Comparison of ENCODE assay signal across 2 cellular contexts in the genomic region with DNA sequence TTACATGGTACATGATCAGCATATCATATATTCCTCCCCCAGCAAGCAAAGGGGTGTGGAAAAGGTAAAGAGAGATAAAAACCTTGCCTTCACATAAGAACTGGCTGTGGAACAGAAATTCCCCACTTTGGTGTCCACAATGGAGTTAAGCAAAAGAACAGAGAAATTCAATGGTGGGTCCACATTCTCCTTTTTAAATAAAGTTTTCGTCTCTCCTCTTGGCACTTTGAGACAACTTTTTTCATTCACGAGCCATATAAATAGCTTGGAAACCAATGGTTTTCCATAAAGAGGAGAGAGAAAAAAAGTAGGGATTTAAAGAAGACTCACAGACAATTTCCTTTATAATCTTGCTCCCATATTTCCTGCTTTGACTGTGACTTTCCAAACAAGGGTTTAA.
TF ChIP-seq lines count a peak whose summit lies in the region.

No MANE protein-coding gene starts in this region.

TF ChIP-seq in IMR-90, 13 proteins besides CTCF, POLR2A, EP300 and RAD21:
- TF ChIP-seq MAFK (IDR thresholded peaks at IDR 0.05; ENCODE audit: low read depth, low read length) (no peak), RFX5 (IDR thresholded peaks at IDR 0.05; ENCODE audit: low read depth, low read length) (no peak), RCOR1 (IDR thresholded peaks at IDR 0.05; ENCODE audit: insufficient replicate concordance, low read length) (no peak), NFE2L2 (IDR thresholded peaks at IDR 0.05; ENCODE audit: low read depth, low read length) (no peak), MXI1 (IDR thresholded peaks at IDR 0.05; ENCODE audit: borderline replicate concordance, low read depth, low read length) (no peak), SMC3 (IDR thresholded peaks at IDR 0.05; ENCODE audit: low read depth, low read length) (no peak), CEBPB (IDR thresholded peaks at IDR 0.05; ENCODE audit: low read depth, low read length) (no peak), FOS (IDR thresholded peaks at IDR 0.05; ENCODE audit: low read depth, low read length) (no peak), CHD1 (IDR thresholded peaks at IDR 0.05; ENCODE audit: low read depth, low read length) (no peak), BHLHE40 (IDR thresholded peaks at IDR 0.05; ENCODE audit: low read depth, low read length) (no peak), MAZ (IDR thresholded peaks at IDR 0.05; ENCODE audit: borderline replicate concordance, low read depth, low read length) (no peak)
- TF ChIP-seq, protein P1, sequence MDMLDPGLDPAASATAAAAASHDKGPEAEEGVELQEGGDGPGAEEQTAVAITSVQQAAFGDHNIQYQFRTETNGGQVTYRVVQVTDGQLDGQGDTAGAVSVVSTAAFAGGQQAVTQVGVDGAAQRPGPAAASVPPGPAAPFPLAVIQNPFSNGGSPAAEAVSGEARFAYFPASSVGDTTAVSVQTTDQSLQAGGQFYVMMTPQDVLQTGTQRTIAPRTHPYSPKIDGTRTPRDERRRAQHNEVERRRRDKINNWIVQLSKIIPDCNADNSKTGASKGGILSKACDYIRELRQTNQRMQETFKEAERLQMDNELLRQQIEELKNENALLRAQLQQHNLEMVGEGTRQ (IDR thresholded peaks at IDR 0.05; ENCODE audit: low read depth, low read length) = no peak
- TF ChIP-seq, protein P2, sequence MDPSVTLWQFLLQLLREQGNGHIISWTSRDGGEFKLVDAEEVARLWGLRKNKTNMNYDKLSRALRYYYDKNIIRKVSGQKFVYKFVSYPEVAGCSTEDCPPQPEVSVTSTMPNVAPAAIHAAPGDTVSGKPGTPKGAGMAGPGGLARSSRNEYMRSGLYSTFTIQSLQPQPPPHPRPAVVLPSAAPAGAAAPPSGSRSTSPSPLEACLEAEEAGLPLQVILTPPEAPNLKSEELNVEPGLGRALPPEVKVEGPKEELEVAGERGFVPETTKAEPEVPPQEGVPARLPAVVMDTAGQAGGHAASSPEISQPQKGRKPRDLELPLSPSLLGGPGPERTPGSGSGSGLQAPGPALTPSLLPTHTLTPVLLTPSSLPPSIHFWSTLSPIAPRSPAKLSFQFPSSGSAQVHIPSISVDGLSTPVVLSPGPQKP (IDR thresholded peaks at IDR 0.05; ENCODE audit: borderline replicate concordance, low read depth, low read length) = no peak
TF ChIP-seq in IMR-90: peak in this region for 0.

TF ChIP-seq in K562, 482 proteins besides CTCF, POLR2A, EP300 and RAD21:
- TF ChIP-seq NFRKB (IDR thresholded peaks at IDR 0.05; ENCODE audit: low read depth) = no peak
- TF ChIP-seq ZNF124 (CRISPR knock-in tag; IDR thresholded peaks at IDR 0.05) = no peak
- TF ChIP-seq, protein P3, sequence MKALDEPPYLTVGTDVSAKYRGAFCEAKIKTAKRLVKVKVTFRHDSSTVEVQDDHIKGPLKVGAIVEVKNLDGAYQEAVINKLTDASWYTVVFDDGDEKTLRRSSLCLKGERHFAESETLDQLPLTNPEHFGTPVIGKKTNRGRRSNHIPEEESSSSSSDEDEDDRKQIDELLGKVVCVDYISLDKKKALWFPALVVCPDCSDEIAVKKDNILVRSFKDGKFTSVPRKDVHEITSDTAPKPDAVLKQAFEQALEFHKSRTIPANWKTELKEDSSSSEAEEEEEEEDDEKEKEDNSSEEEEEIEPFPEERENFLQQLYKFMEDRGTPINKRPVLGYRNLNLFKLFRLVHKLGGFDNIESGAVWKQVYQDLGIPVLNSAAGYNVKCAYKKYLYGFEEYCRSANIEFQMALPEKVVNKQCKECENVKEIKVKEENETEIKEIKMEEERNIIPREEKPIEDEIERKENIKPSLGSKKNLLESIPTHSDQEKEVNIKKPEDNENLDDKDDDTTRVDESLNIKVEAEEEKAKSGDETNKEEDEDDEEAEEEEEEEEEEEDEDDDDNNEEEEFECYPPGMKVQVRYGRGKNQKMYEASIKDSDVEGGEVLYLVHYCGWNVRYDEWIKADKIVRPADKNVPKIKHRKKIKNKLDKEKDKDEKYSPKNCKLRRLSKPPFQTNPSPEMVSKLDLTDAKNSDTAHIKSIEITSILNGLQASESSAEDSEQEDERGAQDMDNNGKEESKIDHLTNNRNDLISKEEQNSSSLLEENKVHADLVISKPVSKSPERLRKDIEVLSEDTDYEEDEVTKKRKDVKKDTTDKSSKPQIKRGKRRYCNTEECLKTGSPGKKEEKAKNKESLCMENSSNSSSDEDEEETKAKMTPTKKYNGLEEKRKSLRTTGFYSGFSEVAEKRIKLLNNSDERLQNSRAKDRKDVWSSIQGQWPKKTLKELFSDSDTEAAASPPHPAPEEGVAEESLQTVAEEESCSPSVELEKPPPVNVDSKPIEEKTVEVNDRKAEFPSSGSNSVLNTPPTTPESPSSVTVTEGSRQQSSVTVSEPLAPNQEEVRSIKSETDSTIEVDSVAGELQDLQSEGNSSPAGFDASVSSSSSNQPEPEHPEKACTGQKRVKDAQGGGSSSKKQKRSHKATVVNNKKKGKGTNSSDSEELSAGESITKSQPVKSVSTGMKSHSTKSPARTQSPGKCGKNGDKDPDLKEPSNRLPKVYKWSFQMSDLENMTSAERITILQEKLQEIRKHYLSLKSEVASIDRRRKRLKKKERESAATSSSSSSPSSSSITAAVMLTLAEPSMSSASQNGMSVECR (CRISPR knock-in tag; IDR thresholded peaks at IDR 0.05) = no peak
- TF ChIP-seq, protein P4, sequence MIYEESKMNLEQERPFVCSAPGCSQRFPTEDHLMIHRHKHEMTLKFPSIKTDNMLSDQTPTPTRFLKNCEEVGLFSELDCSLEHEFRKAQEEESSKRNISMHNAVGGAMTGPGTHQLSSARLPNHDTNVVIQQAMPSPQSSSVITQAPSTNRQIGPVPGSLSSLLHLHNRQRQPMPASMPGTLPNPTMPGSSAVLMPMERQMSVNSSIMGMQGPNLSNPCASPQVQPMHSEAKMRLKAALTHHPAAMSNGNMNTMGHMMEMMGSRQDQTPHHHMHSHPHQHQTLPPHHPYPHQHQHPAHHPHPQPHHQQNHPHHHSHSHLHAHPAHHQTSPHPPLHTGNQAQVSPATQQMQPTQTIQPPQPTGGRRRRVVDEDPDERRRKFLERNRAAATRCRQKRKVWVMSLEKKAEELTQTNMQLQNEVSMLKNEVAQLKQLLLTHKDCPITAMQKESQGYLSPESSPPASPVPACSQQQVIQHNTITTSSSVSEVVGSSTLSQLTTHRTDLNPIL (CRISPR knock-in tag; IDR thresholded peaks at IDR 0.05) = no peak
- TF ChIP-seq, protein P5, sequence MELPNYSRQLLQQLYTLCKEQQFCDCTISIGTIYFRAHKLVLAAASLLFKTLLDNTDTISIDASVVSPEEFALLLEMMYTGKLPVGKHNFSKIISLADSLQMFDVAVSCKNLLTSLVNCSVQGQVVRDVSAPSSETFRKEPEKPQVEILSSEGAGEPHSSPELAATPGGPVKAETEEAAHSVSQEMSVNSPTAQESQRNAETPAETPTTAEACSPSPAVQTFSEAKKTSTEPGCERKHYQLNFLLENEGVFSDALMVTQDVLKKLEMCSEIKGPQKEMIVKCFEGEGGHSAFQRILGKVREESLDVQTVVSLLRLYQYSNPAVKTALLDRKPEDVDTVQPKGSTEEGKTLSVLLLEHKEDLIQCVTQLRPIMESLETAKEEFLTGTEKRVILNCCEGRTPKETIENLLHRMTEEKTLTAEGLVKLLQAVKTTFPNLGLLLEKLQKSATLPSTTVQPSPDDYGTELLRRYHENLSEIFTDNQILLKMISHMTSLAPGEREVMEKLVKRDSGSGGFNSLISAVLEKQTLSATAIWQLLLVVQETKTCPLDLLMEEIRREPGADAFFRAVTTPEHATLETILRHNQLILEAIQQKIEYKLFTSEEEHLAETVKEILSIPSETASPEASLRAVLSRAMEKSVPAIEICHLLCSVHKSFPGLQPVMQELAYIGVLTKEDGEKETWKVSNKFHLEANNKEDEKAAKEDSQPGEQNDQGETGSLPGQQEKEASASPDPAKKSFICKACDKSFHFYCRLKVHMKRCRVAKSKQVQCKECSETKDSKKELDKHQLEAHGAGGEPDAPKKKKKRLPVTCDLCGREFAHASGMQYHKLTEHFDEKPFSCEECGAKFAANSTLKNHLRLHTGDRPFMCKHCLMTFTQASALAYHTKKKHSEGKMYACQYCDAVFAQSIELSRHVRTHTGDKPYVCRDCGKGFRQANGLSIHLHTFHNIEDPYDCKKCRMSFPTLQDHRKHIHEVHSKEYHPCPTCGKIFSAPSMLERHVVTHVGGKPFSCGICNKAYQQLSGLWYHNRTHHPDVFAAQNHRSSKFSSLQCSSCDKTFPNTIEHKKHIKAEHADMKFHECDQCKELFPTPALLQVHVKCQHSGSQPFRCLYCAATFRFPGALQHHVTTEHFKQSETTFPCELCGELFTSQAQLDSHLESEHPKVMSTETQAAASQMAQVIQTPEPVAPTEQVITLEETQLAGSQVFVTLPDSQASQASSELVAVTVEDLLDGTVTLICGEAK (IDR thresholded peaks at IDR 0.05) = peak; percentile 69
- TF ChIP-seq, protein P5 (CRISPR knock-in tag; IDR thresholded peaks at IDR 0.05) = peak; percentile 54; the same call in 1 of the 2 replicates
